Comparison of ENCODE assay signal across 8 cellular contexts in genomic region chr6:121652726-121653623, GRCh38.
DNase-seq lines count a peak whose midpoint lies in the region; ATAC-seq and TF ChIP-seq lines count a peak whose summit lies in the region.

No MANE protein-coding gene starts in this region.

- no peak overlapping the region for H3K4me3 ChIP-seq in esophagus squamous epithelium
- H3K4me3 ChIP-seq in parathyroid adenoma (ENCODE audit: low read depth, low read length), result no peak overlapping the region

- no peak overlapping the region for H2AFZ ChIP-seq in parathyroid adenoma

- H3K4me1 ChIP-seq in esophagus squamous epithelium, result peaks cover 0 to 15% (median 8%) of the 10 kb centered on the region in 3 donors
- H3K4me1 ChIP-seq in parathyroid adenoma, result no peaks in the 10 kb centered on the region

- TF ChIP-seq CTCF in esophagus squamous epithelium (IDR thresholded peaks at IDR 0.05) (no peak), parathyroid adenoma (IDR thresholded peaks at IDR 0.05) (no peak)

- WGBS in esophagus squamous epithelium, 2 donors, result 37 to 47% methylated on average over 7 of the region's 7 CpGs

- intact Hi-C loops in esophagus squamous epithelium (cut with DNase I), result no loop called here
- intact Hi-C loops in posterior cingulate gyrus (cut with DNase I), result no loop called here

- H3K79me2 ChIP-seq in parathyroid adenoma, result no peaks in the 10 kb centered on the region

- H3K36me3 ChIP-seq in esophagus squamous epithelium (no peaks in the 10 kb centered on the region), parathyroid adenoma (ENCODE audit: control insufficient read depth, insufficient read depth, low read length) (no peaks in the 10 kb centered on the region)

- no peak for TF ChIP-seq POLR2A in esophagus squamous epithelium (IDR thresholded peaks at IDR 0.05)

- H3K9me3 ChIP-seq in esophagus squamous epithelium (no peaks in the 10 kb centered on the region), parathyroid adenoma (ENCODE audit: control insufficient read depth, low read length) (no peaks in the 10 kb centered on the region)

- H3K9ac ChIP-seq in parathyroid adenoma, result no peak overlapping the region

- no peak for ATAC-seq in HG02759 (IDR thresholded peaks at IDR 0.05; ENCODE audit: unreplicated experiment)

- DNase-seq in COLO829 (ENCODE audit: low spot score), result peak; percentile 44
- peak; percentile 50 for DNase-seq in NCI-H460 (ENCODE audit: extremely low read depth, low read depth)
- no peak for DNase-seq in esophagus squamous epithelium (lab: John Stamatoyannopoulos, UW)
- DNase-seq in DMS 273 (lab: John Stamatoyannopoulos, UW; ENCODE audit: unreplicated experiment), result no peak
- DNase-seq in NCI-H748 (lab: John Stamatoyannopoulos, UW; ENCODE audit: unreplicated experiment), result no peak
- DNase-seq in posterior cingulate gyrus, result no peak

- H3K27me3 ChIP-seq in esophagus squamous epithelium, result no peaks in the 10 kb centered on the region
- H3K27me3 ChIP-seq in parathyroid adenoma (ENCODE audit: control insufficient read depth, insufficient read depth, low read length), result no peaks in the 10 kb centered on the region

- H3K27ac ChIP-seq in esophagus squamous epithelium, result peak overlapping the region in 3 of 4 donors; percentile 47 to 71 (median 56)
- peak overlapping the region; percentile 71 for H3K27ac ChIP-seq in parathyroid adenoma

- H3K4me2 ChIP-seq in parathyroid adenoma (ENCODE audit: low read length), result no peak overlapping the region

Comparison
In these comparisons a context has a peak if more than half of its experiments do, and no peak if none do; other contexts are left out.
1. DNase-seq: peak in COLO829 (single experiment) and NCI-H460 (single experiment); none in esophagus squamous epithelium (single experiment), DMS 273 (single experiment), NCI-H748 (single experiment) and posterior cingulate gyrus (0 of 10).